Comparison of ENCODE assay signal across 9 cellular contexts in the genomic region with DNA sequence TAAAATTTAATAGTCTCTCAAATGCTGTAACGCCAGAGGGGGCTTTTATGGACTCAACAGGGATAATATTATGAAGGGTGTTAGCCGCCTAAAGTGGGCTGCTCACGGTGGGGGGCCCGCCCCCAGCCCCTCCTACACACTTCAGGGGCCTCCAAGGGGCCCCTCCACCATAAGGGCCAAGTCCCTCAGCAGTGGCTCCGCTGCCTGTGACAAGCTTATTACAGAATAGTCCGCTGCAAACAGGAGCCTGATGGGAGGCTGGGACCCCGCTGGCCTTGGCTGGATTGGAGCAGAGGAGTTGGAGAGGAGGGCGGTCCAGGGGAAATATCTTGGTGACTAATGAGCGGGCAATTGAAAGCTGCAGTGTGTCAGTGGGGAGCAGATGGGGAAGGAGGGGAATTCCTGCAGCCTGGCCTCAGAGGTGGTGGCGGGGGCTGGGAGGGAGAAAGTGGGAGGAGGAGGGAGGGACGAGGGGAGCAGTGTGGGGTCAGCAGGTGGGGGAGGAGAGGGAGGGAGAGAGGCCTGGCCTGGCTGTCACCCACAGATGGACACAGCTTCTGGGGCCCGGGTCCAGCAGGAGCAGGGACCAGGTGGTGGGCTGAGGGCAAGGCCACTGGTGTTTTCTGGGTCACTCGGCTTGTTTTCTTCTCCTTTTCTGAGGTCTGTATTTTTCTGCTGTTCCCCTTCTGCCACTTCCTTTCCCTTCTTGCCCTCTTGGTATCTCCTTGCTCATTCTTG. TPM values are rescaled to one million over a fixed set of nuclear protein-coding genes. Genes with fewer than 3 reads are reported as not detected.
DNase-seq lines count a peak whose midpoint lies in the region; FAIRE-seq and TF ChIP-seq lines count a peak whose summit lies in the region.
"Had no signal": no experiment of that assay in that cellular context is flagged by ENCODE, and none has a peak within 500 bp of the region (broad histone marks: within the 10 kb centered on the region; RNA-seq: fewer than 3 reads in every experiment).

No MANE protein-coding gene starts in this region.

- H3K79me2 ChIP-seq in mammary epithelial cell (ENCODE audit: insufficient read depth, low read length): no peaks in the 10 kb centered on the region

- intact Hi-C loops in mammary epithelial cell (cut with micrococcal nuclease) (no loop called here), breast epithelium (cut with DNase I; ENCODE audit: low total_unique reads) (loop anchor here (1.0 kb wide), 1 partner anchor 48 kb away; no protein-coding TSS in a partner anchor)

- no peaks in the 10 kb centered on the region for H3K4me1 ChIP-seq in mammary epithelial cell (ENCODE audit: insufficient read depth, low read length)
- no peaks in the 10 kb centered on the region for H3K4me1 ChIP-seq in breast epithelium
- H3K4me1 ChIP-seq in SJCRH30: peaks cover 28% of the 10 kb centered on the region

- no peak overlapping the region for H3K9ac ChIP-seq in mammary epithelial cell (ENCODE audit: insufficient read depth, low read length)

- peak; percentile 94 for FAIRE-seq in urothelium cell line (lab: Jason Lieb, UNC)
- FAIRE-seq: endometrium had no signal

- no TSS peak for BruUV-seq in mammary epithelial cell (replicated peaks; lab: Mats Ljungman, UMichigan)

- no peaks in the 10 kb centered on the region for H3K36me3 ChIP-seq in mammary epithelial cell (ENCODE audit: insufficient read depth, low read length)
- H3K36me3 ChIP-seq in breast epithelium: no peaks in the 10 kb centered on the region
- no peaks in the 10 kb centered on the region for H3K36me3 ChIP-seq in SJCRH30

- no peaks in the 10 kb centered on the region for H3K27me3 ChIP-seq in mammary epithelial cell (ENCODE audit: insufficient read depth, low read length)
- H3K27me3 ChIP-seq in breast epithelium: no peaks in the 10 kb centered on the region
- 0 out of 2 replicates have a peak, but pooled peaks cover 2% of the 10 kb centered on the region for H3K27me3 ChIP-seq in SJCRH30

- 60% methylated on average over 7 of the region's 13 CpGs for WGBS in mammary epithelial cell (ENCODE audit: low coverage, missing lambda C conversion rate)

- TF ChIP-seq CTCF in mammary epithelial cell (conservative IDR thresholded peaks at IDR 0.05 in 1 of 2, IDR thresholded peaks at IDR 0.05 in 1 of 2; ENCODE audit: extremely low read depth in 1 of 2, insufficient read depth in 1 of 2, low read depth in 1 of 2, low read length in 2 of 2) (no peak), breast epithelium (IDR thresholded peaks at IDR 0.05) (no peak)

- H3K9me3 ChIP-seq in mammary epithelial cell (replicated peaks; ENCODE audit: insufficient read depth, low read length): no peaks in the 10 kb centered on the region
- no peaks in the 10 kb centered on the region for H3K9me3 ChIP-seq in breast epithelium
- H3K9me3 ChIP-seq in SJCRH30 (replicated peaks): no peaks in the 10 kb centered on the region

- H3K4me3 ChIP-seq in mammary epithelial cell (replicated peaks in 1 of 3; ENCODE audit: insufficient read depth in 1 of 3, low read depth in 2 of 3, low read length in 3 of 3) (no peak overlapping the region), breast epithelium (no peak overlapping the region), SJCRH30 (peak overlapping the region; percentile 8; the same call in 1 of the 2 replicates)

- no peak overlapping the region for H2AFZ ChIP-seq in mammary epithelial cell (ENCODE audit: low read depth, low read length)

- dilution Hi-C loops in mammary epithelial cell (cut with HindIII; ENCODE audit: low sequenced_read_pairs): no loop called here

- in situ Hi-C loops in mammary epithelial cell (cut with MboI; ENCODE audit: low sequenced_read_pairs in 2 of 2): no loop called here

- H3K4me2 ChIP-seq in mammary epithelial cell (ENCODE audit: insufficient read depth, low read depth, low read length): no peak overlapping the region

- H4K20me1 ChIP-seq in mammary epithelial cell (ENCODE audit: insufficient read depth, low read length): no peaks in the 10 kb centered on the region

- no peak for TF ChIP-seq POLR2A in breast epithelium (IDR thresholded peaks at IDR 0.05)

- CTCF ChIA-PET in mammary epithelial cell (lab: Charles Lee; ENCODE audit: low non-redundant PET): interaction anchor here (0.7 kb wide), 1 partner anchor 8 kb away, joined by 3 read pairs; no protein-coding TSS in a partner anchor

- DNase-seq in mammary epithelial cell (peak; percentile 43), breast epithelium (ENCODE audit: low spot score in 2 of 2) (no peak), SJCRH30 (peak; percentile 73 to 79), iPS-NIHi11 (ENCODE audit: low spot score) (peak; percentile 73), urothelium cell line (ENCODE audit: low spot score) (peak; percentile 89), cerebellar cortex (ENCODE audit: low spot score) (no peak), NCI-H2107 treated with DMSO at 0.1 percent for 48 hours (lab: John Stamatoyannopoulos, UW; ENCODE audit: unreplicated experiment) (no peak)
- DNase-seq in activated T-cell treated with anti-CD3 and anti-CD28 coated beads, Interleukin-2, amount 50 U/mL, for 1 hour: no peak

- H3K27ac ChIP-seq in mammary epithelial cell (ENCODE audit: insufficient read depth, low read depth, low read length) (no peak overlapping the region), breast epithelium (no peak overlapping the region), SJCRH30 (no peak overlapping the region; the same call in 1 of the 2 replicates)

RNA-seq across cellular contexts. Expression of gene FOXP4, which starts 57.6 kb away (rescaled TPM):
- total RNA-seq in mammary epithelial cell (10 to 100 TPM in 1 of 2 donors, 1 to 10 TPM in 1; 5.0 to 19.2 TPM), breast epithelium (10 to 100 TPM in 1 of 3 donors, 1 to 10 TPM in 2; 5.1 to 11.0 (median 5.6) TPM)
- polyA plus RNA-seq in mammary epithelial cell: 5.7 TPM
- 8.4 TPM for polyA minus RNA-seq in mammary epithelial cell
- total RNA-seq in SJCRH30 (2014; rRNA removed; shearing (Covaris generic)): 9.2 and 10.3 TPM in 2 replicates

Comparison
In these comparisons a context has a peak if more than half of its experiments do, and no peak if none do; other contexts are left out.
1. DNase-seq: peak in mammary epithelial cell (single experiment), SJCRH30 (2 of 2), iPS-NIHi11 (single experiment) and urothelium cell line (single experiment); none in breast epithelium (0 of 2), cerebellar cortex (single experiment), NCI-H2107 treated with DMSO at 0.1 percent for 48 hours (single experiment) and activated T-cell treated with anti-CD3 and anti-CD28 coated beads, Interleukin-2, amount 50 U/mL, for 1 hour (single experiment).